In the genomic region with DNA sequence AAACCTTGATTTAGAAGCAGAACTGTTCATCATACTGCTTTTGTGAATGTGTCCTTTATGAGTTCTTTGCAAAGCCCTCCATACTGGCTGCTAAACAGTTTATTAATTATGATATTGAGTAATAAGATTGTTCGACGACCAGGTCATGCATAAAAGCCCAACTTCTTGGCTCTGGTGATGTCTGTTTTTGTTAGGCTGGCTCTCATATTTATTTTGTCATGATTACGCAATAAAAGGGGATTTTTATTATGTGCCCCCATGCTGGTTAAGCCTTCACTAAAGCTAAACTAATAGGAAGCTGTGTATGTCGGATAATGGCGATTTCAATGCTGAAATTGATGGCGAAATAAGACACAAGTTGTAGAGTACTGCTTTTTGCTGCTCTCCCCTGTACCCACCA, we compare ENCODE assay signal across 16 cellular contexts.
"Had no signal": no experiment of that assay in that cellular context is flagged by ENCODE, and none has a peak within 500 bp of the region (broad histone marks: within the 10 kb centered on the region; RNA-seq: fewer than 3 reads in every experiment).

No MANE protein-coding gene starts in this region.

- H3K4me3 ChIP-seq: ovary, sigmoid colon, upper lobe of right lung had no signal

- H3K27ac ChIP-seq: ovary, sigmoid colon, upper lobe of right lung had no signal

- H3K27me3 Mint-ChIP-seq: activated CD8-positive, alpha-beta memory T cell treated with anti-CD3 and anti-CD28 coated beads, Interleukin-2, amount 10 ng/mL, durations not matched to agents 7 days and 5 days had no signal

- H3K9me3 ChIP-seq: ovary, sigmoid colon, upper lobe of right lung had no signal

- H3K4me3 Mint-ChIP-seq: activated CD4-positive, alpha-beta memory T cell treated with anti-CD3 and anti-CD28 coated beads, Interleukin-2, amount 10 ng/mL, durations not matched to agents 7 days and 5 days; activated CD8-positive, alpha-beta memory T cell treated with anti-CD3 and anti-CD28 coated beads, Interleukin-2, amount 10 ng/mL, durations not matched to agents 7 days and 5 days; activated T-helper 17 cell treated with anti-CD3 and anti-CD28 coated beads, Interleukin-2, amount 50 U/mL, for 72 hours; brain; stimulated activated naive B cell treated with anti-CD40 and anti-IgM and Interleukin-4, amounts not matched to agents 10 μg/mL and 1 μg/mL and 100 μg/mL, for 72 hours had no signal

- FAIRE-seq: keratinocyte had no signal

- H3K36me3 ChIP-seq: ovary, sigmoid colon, upper lobe of right lung had no signal

- H3K4me1 Mint-ChIP-seq: activated CD4-positive, alpha-beta memory T cell treated with anti-CD3 and anti-CD28 coated beads, Interleukin-2, amount 10 ng/mL, durations not matched to agents 7 days and 5 days; activated CD8-positive, alpha-beta memory T cell treated with anti-CD3 and anti-CD28 coated beads, Interleukin-2, amount 10 ng/mL, durations not matched to agents 7 days and 5 days; activated T-helper 17 cell treated with anti-CD3 and anti-CD28 coated beads, Interleukin-2, amount 50 U/mL, for 72 hours; stimulated activated naive B cell treated with anti-CD40 and anti-IgM and Interleukin-4, amounts not matched to agents 10 μg/mL and 1 μg/mL and 100 μg/mL, for 72 hours had no signal

- H3K27me3 ChIP-seq: ovary, sigmoid colon, upper lobe of right lung had no signal

- H3K36me3 Mint-ChIP-seq: activated CD8-positive, alpha-beta memory T cell treated with anti-CD3 and anti-CD28 coated beads, Interleukin-2, amount 10 ng/mL, durations not matched to agents 7 days and 5 days; brain; stimulated activated naive B cell treated with anti-CD40 and anti-IgM and Interleukin-4, amounts not matched to agents 10 μg/mL and 1 μg/mL and 100 μg/mL, for 72 hours had no signal

- ATAC-seq: activated CD8-positive, alpha-beta memory T cell treated with anti-CD3 and anti-CD28 coated beads, Interleukin-2, amount 10 ng/mL, durations not matched to agents 7 days and 5 days; activated T-helper 17 cell treated with anti-CD3 and anti-CD28 coated beads, Interleukin-2, amount 50 U/mL, for 72 hours; stimulated activated naive B cell treated with anti-CD40 and anti-IgM and Interleukin-4, amounts not matched to agents 10 μg/mL and 1 μg/mL and 100 μg/mL, for 72 hours had no signal

- H3K9me3 Mint-ChIP-seq: activated T-helper 17 cell treated with anti-CD3 and anti-CD28 coated beads, Interleukin-2, amount 50 U/mL, for 72 hours had no signal

- H3K27ac Mint-ChIP-seq: activated CD4-positive, alpha-beta memory T cell treated with anti-CD3 and anti-CD28 coated beads, Interleukin-2, amount 10 ng/mL, durations not matched to agents 7 days and 5 days; activated CD8-positive, alpha-beta memory T cell treated with anti-CD3 and anti-CD28 coated beads, Interleukin-2, amount 10 ng/mL, durations not matched to agents 7 days and 5 days; activated T-helper 17 cell treated with anti-CD3 and anti-CD28 coated beads, Interleukin-2, amount 50 U/mL, for 72 hours; brain; stimulated activated naive B cell treated with anti-CD40 and anti-IgM and Interleukin-4, amounts not matched to agents 10 μg/mL and 1 μg/mL and 100 μg/mL, for 72 hours had no signal

- H3K4me1 ChIP-seq: sigmoid colon, upper lobe of right lung had no signal

- DNase-seq: activated CD4-positive, alpha-beta memory T cell treated with anti-CD3 and anti-CD28 coated beads, Interleukin-2, amount 10 ng/mL, durations not matched to agents 7 days and 5 days; activated CD4-positive, alpha-beta T cell treated with anti-CD3 and anti-CD28 coated beads for 48 hours; activated CD4-positive, CD25-positive, alpha-beta regulatory T cell; activated CD8-positive, alpha-beta memory T cell treated with anti-CD3 and anti-CD28 coated beads, Interleukin-2, amount 10 ng/mL, durations not matched to agents 7 days and 5 days; activated naive CD4-positive, alpha-beta T cell; cortex of kidney; hippocampal formation; midbrain; sigmoid colon; stimulated activated naive B cell treated with anti-CD40 and anti-IgM and Interleukin-4, amounts not matched to agents 10 μg/mL and 1 μg/mL and 100 μg/mL, for 72 hours; T1000; upper lobe of right lung had no signal
